21 cellular contexts compared by ENCODE assay signal in the genomic region with DNA sequence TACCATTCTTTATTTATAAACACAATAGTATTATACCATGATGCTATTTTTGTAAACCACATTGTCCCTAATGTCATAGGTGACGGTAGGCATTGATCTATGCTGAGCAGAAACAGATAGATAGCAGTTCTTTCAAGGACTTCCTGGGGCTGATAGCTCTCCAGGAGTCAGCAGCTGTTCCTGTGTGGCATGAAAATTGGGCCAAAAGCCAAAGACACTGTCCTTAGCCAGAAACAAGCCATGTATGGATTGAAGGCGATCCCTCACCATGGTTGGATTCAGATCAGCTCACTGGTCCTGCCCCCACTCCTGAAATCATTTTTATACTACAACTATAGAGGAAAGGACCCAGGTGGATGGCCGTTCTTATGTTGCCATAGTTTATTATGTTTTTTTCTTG. TPM values are rescaled to one million over a fixed set of nuclear protein-coding genes. Genes with fewer than 3 reads are reported as not detected.
DNase-seq lines count a peak whose midpoint lies in the region; ATAC-seq lines count a peak whose summit lies in the region.
"Had no signal": no experiment of that assay in that cellular context is flagged by ENCODE, and none has a peak within 500 bp of the region (broad histone marks: within the 10 kb centered on the region; RNA-seq: fewer than 3 reads in every experiment).

No MANE protein-coding gene starts in this region.

- DNase-seq in NCI-H1694 (lab: John Stamatoyannopoulos, UW) (peak; percentile 45), NCI-H1694 treated with DMSO at 0.1 percent for 48 hours (lab: John Stamatoyannopoulos, UW) (no peak), NCI-H345 treated with DMSO at 0.1 percent for 48 hours (lab: John Stamatoyannopoulos, UW; ENCODE audit: unreplicated experiment) (peak; percentile 81), Right ventricle myocardium superior (no peak), SKM-1 treated with dmso at 0.1 percent for 144 hours (lab: John Stamatoyannopoulos, UW; ENCODE audit: unreplicated experiment) (no peak)
- DNase-seq in natural killer cell treated with Interleukin-12 subunit alpha and Interleukin-12 subunit beta and Interleukin-15 and Interleukin-18, amount 100 ng/mL, for 72 hours (ENCODE audit: low spot score): no peak
- DNase-seq: 8988T; activated CD8-positive, alpha-beta memory T cell treated with anti-CD3 and anti-CD28 coated beads for 24 hours; aorta; C1 segment of cervical spinal cord; mesenchymal stem cell; PC-9; right lobe of liver; stimulated activated CD4-positive, alpha-beta T cell treated with anti-CD3 and anti-CD28 coated beads, Interleukin-4, amount 100 ng/mL, for 24 hours; SW 1271 had no signal

- no peaks in the 10 kb centered on the region for H3K9me3 Mint-ChIP-seq in natural killer cell treated with Interleukin-12 subunit alpha and Interleukin-12 subunit beta and Interleukin-15 and Interleukin-18, amount 100 ng/mL, for 72 hours
- H3K9me3 Mint-ChIP-seq: activated T-helper 2 cell treated with anti-CD3 and anti-CD28 coated beads, Interferon-gamma antibody, Interleukin-2, Interleukin-4, amounts not matched to agents 10 μg/mL and 5 μg/mL and 100 μg/mL, durations not matched to agents 14 hours and 24 hours and 36 hours; neural crest cell had no signal

- H3K4me1 Mint-ChIP-seq in natural killer cell treated with Interleukin-12 subunit alpha and Interleukin-12 subunit beta and Interleukin-15 and Interleukin-18, amount 100 ng/mL, for 72 hours (ENCODE audit: low read depth in 2 of 2): no peaks in the 10 kb centered on the region
- H3K4me1 Mint-ChIP-seq: neural crest cell had no signal

- H3K36me3 ChIP-seq in skeletal muscle tissue (ENCODE audit: control insufficient read depth in 3 of 3, insufficient read depth in 3 of 3, low read length in 3 of 3): peaks cover 0 to 13% (median 6%) of the 10 kb centered on the region in 3 donors

- intact Hi-C loops in Right ventricle myocardium superior (cut with DNase I): no loop called here

- H3K9me3 ChIP-seq in skeletal muscle tissue (ENCODE audit: control insufficient read depth in 3 of 3, low read length in 3 of 3): no peaks in the 10 kb centered on the region
- H3K9me3 ChIP-seq: gastroesophageal sphincter, right lobe of liver, tibial nerve had no signal

- no peak overlapping the region for H3K9ac ChIP-seq in skeletal muscle tissue (ENCODE audit: low read depth in 1 of 3, low read length in 3 of 3)

- H3K27me3 ChIP-seq in skeletal muscle tissue (ENCODE audit: control insufficient read depth in 3 of 3, insufficient read depth in 3 of 3, low read length in 3 of 3): no peaks in the 10 kb centered on the region
- H3K27me3 ChIP-seq: gastroesophageal sphincter, right lobe of liver, tibial nerve had no signal

- H3K4me3 ChIP-seq in skeletal muscle tissue (ENCODE audit: low read length in 3 of 3): no peak overlapping the region
- H3K4me3 ChIP-seq: gastroesophageal sphincter, PC-9, right lobe of liver, tibial nerve had no signal

- peaks cover 29% of the 10 kb centered on the region for H3K36me3 Mint-ChIP-seq in natural killer cell treated with Interleukin-12 subunit alpha and Interleukin-12 subunit beta and Interleukin-15 and Interleukin-18, amount 100 ng/mL, for 72 hours

- peaks cover 10 to 22% (median 12%) of the 10 kb centered on the region in 3 donors for H3K4me1 ChIP-seq in skeletal muscle tissue (ENCODE audit: control insufficient read depth in 3 of 3, insufficient read depth in 3 of 3, low read length in 3 of 3)
- H3K4me1 ChIP-seq: right lobe of liver, tibial nerve had no signal

- no peaks in the 10 kb centered on the region for H3K27me3 Mint-ChIP-seq in natural killer cell treated with Interleukin-12 subunit alpha and Interleukin-12 subunit beta and Interleukin-15 and Interleukin-18, amount 100 ng/mL, for 72 hours

- H3K27ac Mint-ChIP-seq in natural killer cell treated with Interleukin-12 subunit alpha and Interleukin-12 subunit beta and Interleukin-15 and Interleukin-18, amount 100 ng/mL, for 72 hours: no peak overlapping the region
- H3K27ac Mint-ChIP-seq: activated T-helper 2 cell treated with anti-CD3 and anti-CD28 coated beads, Interferon-gamma antibody, Interleukin-2, Interleukin-4, amounts not matched to agents 10 μg/mL and 5 μg/mL and 100 μg/mL, durations not matched to agents 14 hours and 24 hours and 36 hours had no signal

- peak overlapping the region; percentile 67 for H3K27ac ChIP-seq in skeletal muscle tissue (ENCODE audit: low read depth, low read length)
- H3K27ac ChIP-seq: gastroesophageal sphincter, PC-9, right lobe of liver, tibial nerve had no signal

- ATAC-seq in Right ventricle myocardium superior (ENCODE audit: poor library complexity) (peak; percentile 94), HG02970 (IDR thresholded peaks at IDR 0.05; ENCODE audit: low FRiP score, unreplicated experiment) (no peak)
- ATAC-seq in natural killer cell treated with Interleukin-12 subunit alpha and Interleukin-12 subunit beta and Interleukin-15 and Interleukin-18, amount 100 ng/mL, for 72 hours: no peak
- ATAC-seq: gastroesophageal sphincter, right lobe of liver had no signal

- H3K4me3 Mint-ChIP-seq in natural killer cell treated with Interleukin-12 subunit alpha and Interleukin-12 subunit beta and Interleukin-15 and Interleukin-18, amount 100 ng/mL, for 72 hours: no peak overlapping the region
- H3K4me3 Mint-ChIP-seq: neural crest cell had no signal

RNA-seq across cellular contexts. Expression of a gene that starts 53.6 kb away (rescaled TPM):
- total RNA-seq in Right ventricle myocardium superior (4.4 TPM), skeletal muscle tissue (8.9 TPM)
- 10 to 100 TPM; 12.3 to 15.2 TPM for total RNA-seq in natural killer cell treated with Interleukin-12 subunit alpha and Interleukin-12 subunit beta and Interleukin-15 and Interleukin-18, amount 100 ng/mL, for 72 hours

Comparison
In these comparisons a context has a peak if more than half of its experiments do, and no peak if none do; other contexts are left out.
1. DNase-seq: peak in NCI-H1694 (single experiment) and NCI-H345 treated with DMSO at 0.1 percent for 48 hours (single experiment); none in NCI-H1694 treated with DMSO at 0.1 percent for 48 hours (single experiment), Right ventricle myocardium superior (single experiment), SKM-1 treated with dmso at 0.1 percent for 144 hours (single experiment) and natural killer cell treated with Interleukin-12 subunit alpha and Interleukin-12 subunit beta and Interleukin-15 and Interleukin-18, amount 100 ng/mL, for 72 hours (single experiment).